8 cellular contexts compared by ENCODE assay signal in the genomic region with DNA sequence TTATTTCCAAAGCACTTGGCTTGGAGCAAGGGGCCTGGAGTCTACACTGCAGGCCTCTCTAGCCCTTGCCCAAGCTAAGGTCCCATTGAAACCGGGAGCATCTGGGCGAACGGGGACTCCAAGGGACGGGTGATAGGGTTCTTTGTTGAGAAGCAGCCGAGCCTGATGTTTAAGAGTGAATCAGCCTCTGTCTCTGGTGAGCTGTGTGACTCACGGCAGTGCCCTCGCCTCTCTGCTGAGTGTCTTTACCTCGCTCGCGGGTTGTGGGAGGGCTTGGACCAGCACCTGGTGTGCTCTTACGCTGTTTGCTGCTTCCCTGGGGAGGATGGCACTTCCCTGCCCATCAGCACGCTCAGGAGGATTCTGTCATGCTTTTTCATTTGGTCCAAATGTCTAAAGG.
DNase-seq lines count a peak whose midpoint lies in the region; ATAC-seq and TF ChIP-seq lines count a peak whose summit lies in the region.

No MANE protein-coding gene starts in this region.

- peaks cover 4% of the 10 kb centered on the region for H3K27me3 Mint-ChIP-seq in activated naive CD4-positive, alpha-beta T cell treated with anti-CD3 and anti-CD28 coated beads, Interleukin-2, amount 10 ng/mL, durations not matched to agents 7 days and 5 days
- no peaks in the 10 kb centered on the region for H3K27me3 Mint-ChIP-seq in stimulated activated naive B cell treated with anti-CD40 and anti-IgM and Interleukin-4, amounts not matched to agents 10 μg/mL and 1 μg/mL and 100 μg/mL, for 72 hours

- DNase-seq in activated naive CD4-positive, alpha-beta T cell treated with anti-CD3 and anti-CD28 coated beads, Interleukin-2, amount 10 ng/mL, durations not matched to agents 7 days and 5 days = no peak
- peak; percentile 83 for DNase-seq in islet precursor cell
- no peak for DNase-seq in stimulated activated naive B cell treated with anti-CD40 and anti-IgM and Interleukin-4, amounts not matched to agents 10 μg/mL and 1 μg/mL and 100 μg/mL, for 72 hours
- DNase-seq in AML-193 (lab: John Stamatoyannopoulos, UW) = no peak

- CTCF ChIA-PET in activated naive CD4-positive, alpha-beta T cell treated with anti-CD3 and anti-CD28 coated beads, Interleukin-2, amount 10 ng/mL, durations not matched to agents 7 days and 5 days (lab: Charles Lee) = no interaction called here

- peaks cover 42% of the 10 kb centered on the region for H3K4me1 Mint-ChIP-seq in activated naive CD4-positive, alpha-beta T cell treated with anti-CD3 and anti-CD28 coated beads, Interleukin-2, amount 10 ng/mL, durations not matched to agents 7 days and 5 days
- H3K4me1 Mint-ChIP-seq in stimulated activated naive B cell treated with anti-CD40 and anti-IgM and Interleukin-4, amounts not matched to agents 10 μg/mL and 1 μg/mL and 100 μg/mL, for 72 hours = peaks cover 30 to 57% of the 10 kb centered on the region in 2 donors

- ATAC-seq in stimulated activated naive B cell treated with anti-CD40 and anti-IgM and Interleukin-4, amounts not matched to agents 10 μg/mL and 1 μg/mL and 100 μg/mL, for 72 hours (replicated peaks) = no peak
- ATAC-seq in GM21717 (IDR thresholded peaks at IDR 0.05; ENCODE audit: unreplicated experiment) = no peak
- no peak for ATAC-seq in GM21360 (IDR thresholded peaks at IDR 0.05; ENCODE audit: unreplicated experiment)

- H3K9me3 ChIP-seq in BLaER1 = no peaks in the 10 kb centered on the region

- peak overlapping the region; percentile 97 for H3K4me2 ChIP-seq in BLaER1
- H3K4me2 ChIP-seq in KMS-11 = peak overlapping the region; percentile 94

- H3K36me3 ChIP-seq in BLaER1 = peaks cover 64% of the 10 kb centered on the region
- H3K36me3 ChIP-seq in KMS-11 (ENCODE audit: insufficient read depth) = peaks cover 12% of the 10 kb centered on the region; the same call in 1 of the 2 replicates

- peak overlapping the region; percentile 90 for H3K27ac ChIP-seq in BLaER1
- H3K27ac ChIP-seq in KMS-11 = no peak overlapping the region

- H3K4me3 ChIP-seq in BLaER1 (peak overlapping the region; percentile 96), KMS-11 (IDR thresholded peaks at IDR 0.05; ENCODE audit: insufficient read depth, low read depth, low read length) (no peak overlapping the region)

- H2AFZ ChIP-seq in KMS-11 (ENCODE audit: low read depth) = no peak overlapping the region

- peaks cover 46% of the 10 kb centered on the region for H3K36me3 Mint-ChIP-seq in activated naive CD4-positive, alpha-beta T cell treated with anti-CD3 and anti-CD28 coated beads, Interleukin-2, amount 10 ng/mL, durations not matched to agents 7 days and 5 days
- H3K36me3 Mint-ChIP-seq in stimulated activated naive B cell treated with anti-CD40 and anti-IgM and Interleukin-4, amounts not matched to agents 10 μg/mL and 1 μg/mL and 100 μg/mL, for 72 hours = peaks cover 41 to 49% of the 10 kb centered on the region in 2 donors

- TF ChIP-seq CTCF in KMS-11 (conservative IDR thresholded peaks at IDR 0.05; ENCODE audit: low read depth, low read length) = no peak

- peaks cover 43% of the 10 kb centered on the region for H3K4me1 ChIP-seq in BLaER1
- H3K4me1 ChIP-seq in KMS-11 (ENCODE audit: low read depth, poor library complexity, severe bottlenecking) = peaks cover 26% of the 10 kb centered on the region

- H3K27me3 ChIP-seq in BLaER1 (no peaks in the 10 kb centered on the region), KMS-11 (ENCODE audit: insufficient read depth, low read depth) (no peaks in the 10 kb centered on the region)

- H3K9ac ChIP-seq in BLaER1 (peak overlapping the region; percentile 93), KMS-11 (peak overlapping the region; percentile 85; the same call in 1 of the 2 replicates)

- no peaks in the 10 kb centered on the region for H3K9me3 Mint-ChIP-seq in activated naive CD4-positive, alpha-beta T cell treated with anti-CD3 and anti-CD28 coated beads, Interleukin-2, amount 10 ng/mL, durations not matched to agents 7 days and 5 days
- no peaks in the 10 kb centered on the region for H3K9me3 Mint-ChIP-seq in stimulated activated naive B cell treated with anti-CD40 and anti-IgM and Interleukin-4, amounts not matched to agents 10 μg/mL and 1 μg/mL and 100 μg/mL, for 72 hours

- H3K27ac Mint-ChIP-seq in activated naive CD4-positive, alpha-beta T cell treated with anti-CD3 and anti-CD28 coated beads, Interleukin-2, amount 10 ng/mL, durations not matched to agents 7 days and 5 days = peak overlapping the region; percentile 85
- H3K27ac Mint-ChIP-seq in stimulated activated naive B cell treated with anti-CD40 and anti-IgM and Interleukin-4, amounts not matched to agents 10 μg/mL and 1 μg/mL and 100 μg/mL, for 72 hours = peak overlapping the region; percentile 92

- H3K4me3 Mint-ChIP-seq in activated naive CD4-positive, alpha-beta T cell treated with anti-CD3 and anti-CD28 coated beads, Interleukin-2, amount 10 ng/mL, durations not matched to agents 7 days and 5 days = peak overlapping the region; percentile 82
- peak overlapping the region; percentile 84 to 85 for H3K4me3 Mint-ChIP-seq in stimulated activated naive B cell treated with anti-CD40 and anti-IgM and Interleukin-4, amounts not matched to agents 10 μg/mL and 1 μg/mL and 100 μg/mL, for 72 hours

- H4K20me1 ChIP-seq in BLaER1 (peaks cover 72% of the 10 kb centered on the region), KMS-11 (ENCODE audit: insufficient read depth) (no peaks in the 10 kb centered on the region)

- peaks cover 55% of the 10 kb centered on the region for H3K79me2 ChIP-seq in KMS-11 (ENCODE audit: insufficient read depth, low read depth)
